Comparison of ENCODE assay signal across 20 cellular contexts in the genomic region with DNA sequence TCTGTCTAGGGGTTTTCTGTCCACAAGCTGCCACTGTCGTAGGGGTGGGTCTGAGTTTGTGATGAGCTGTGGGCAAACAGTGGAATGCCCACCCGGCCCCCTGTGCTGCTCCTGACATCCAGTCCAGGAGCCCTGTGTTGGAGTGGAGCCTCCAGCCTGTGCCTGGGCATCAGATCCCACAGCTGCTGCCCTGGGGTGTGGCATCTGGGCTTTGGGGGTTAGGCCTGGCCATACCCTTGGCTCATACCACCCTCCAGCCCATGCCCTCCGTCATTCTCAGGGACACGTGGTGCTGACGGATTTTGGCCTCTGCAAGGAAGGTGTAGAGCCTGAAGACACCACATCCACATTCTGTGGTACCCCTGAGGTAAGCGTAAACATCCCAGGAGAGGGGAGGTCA. TPM values are rescaled to one million over a fixed set of nuclear protein-coding genes. Genes with fewer than 3 reads are reported as not detected.
DNase-seq lines count a peak whose midpoint lies in the region; ATAC-seq and TF ChIP-seq lines count a peak whose summit lies in the region.
"Had no signal": no experiment of that assay in that cellular context is flagged by ENCODE, and none has a peak within 500 bp of the region (broad histone marks: within the 10 kb centered on the region; RNA-seq: fewer than 3 reads in every experiment).

No MANE protein-coding gene starts in this region.

- no peak for ATAC-seq in IMR-90 (ENCODE audit: low read depth)

- H3K79me2 ChIP-seq in GM23248 (ENCODE audit: insufficient read depth): no peaks in the 10 kb centered on the region

- POLR2A ChIA-PET in IMR-90 (lab: Charles Lee; ENCODE audit: unreplicated experiment): no interaction called here

- H3K4me1 Mint-ChIP-seq in neural crest cell: peaks cover 5% of the 10 kb centered on the region
- H3K4me1 Mint-ChIP-seq: CD4-positive, alpha-beta memory T cell had no signal

- TF ChIP-seq POLR2A in IMR-90 (IDR thresholded peaks at IDR 0.05; ENCODE audit: low read depth, low read length): no peak
- no peak for TF ChIP-seq POLR2A in spleen (IDR thresholded peaks at IDR 0.05)

- dilution Hi-C loops in IMR-90 (cut with HindIII; ENCODE audit: low sequenced_read_pairs, unreplicated experiment): no loop called here

- H3K4me2 ChIP-seq in IMR-90 (ENCODE audit: low read depth, low read length) (no peak overlapping the region), GM23248 (ENCODE audit: unreplicated experiment) (no peak overlapping the region)
- H3K4me2 ChIP-seq: KMS-11 had no signal

- H2BK15ac ChIP-seq in IMR-90 (ENCODE audit: low read depth, low read length): no peak overlapping the region

- CTCF ChIA-PET in IMR-90 (lab: Yijun Ruan, JAX): no interaction called here

- no peak for TF ChIP-seq RAD21 in IMR-90 (IDR thresholded peaks at IDR 0.05; ENCODE audit: low read length)

- H3K23ac ChIP-seq in IMR-90 (ENCODE audit: low read depth, low read length): no peak overlapping the region

- no peak overlapping the region for H4K8ac ChIP-seq in IMR-90 (ENCODE audit: low read depth in 2 of 2, low read length in 2 of 2)

- H3K4me1 ChIP-seq in IMR-90 (ENCODE audit: control insufficient read depth, insufficient read depth, low read length) (no peaks in the 10 kb centered on the region), spleen (no peaks in the 10 kb centered on the region), GM23248 (ENCODE audit: insufficient read depth) (no peaks in the 10 kb centered on the region)
- H3K4me1 ChIP-seq: BE2C had no signal

- H3K36me3 ChIP-seq in IMR-90 (ENCODE audit: control insufficient read depth, insufficient read depth, low read length) (no peaks in the 10 kb centered on the region), spleen (no peaks in the 10 kb centered on the region), GM23248 (ENCODE audit: low read depth) (no peaks in the 10 kb centered on the region)
- H3K36me3 ChIP-seq: BE2C had no signal

- H3K9me2 ChIP-seq in GM23248 (ENCODE audit: insufficient read depth): no peaks in the 10 kb centered on the region

- H2BK5ac ChIP-seq in IMR-90 (ENCODE audit: low read depth, low read length, poor library complexity, severe bottlenecking): no peak overlapping the region

- H3F3A ChIP-seq in GM23248 (ENCODE audit: insufficient read depth): no peaks in the 10 kb centered on the region

- peak overlapping the region; percentile 21 for H2AFZ ChIP-seq in IMR-90 (replicated peaks; ENCODE audit: low read length, poor library complexity)
- no peak overlapping the region for H2AFZ ChIP-seq in GM23248

- no peaks in the 10 kb centered on the region for H3K79me1 ChIP-seq in IMR-90 (ENCODE audit: low read depth in 1 of 2, low read length in 2 of 2)

- BruUV-seq in IMR-90 (replicated peaks; lab: Mats Ljungman, UMichigan): no TSS peak

- intact Hi-C loops in IMR-90 (cut with micrococcal nuclease): no loop called here
- intact Hi-C loops in spleen (cut with DNase I; ENCODE audit: low total_unique reads): no loop called here

- no peak overlapping the region for H2BK120ac ChIP-seq in IMR-90 (ENCODE audit: low read depth, low read length)

- DNase-seq in AG20443 (ENCODE audit: low spot score) (peak; percentile 4), IMR-90 (no peak), neural crest cell (ENCODE audit: low read depth, low spot score) (no peak), spleen (peak; percentile 38), HuH-7 (ENCODE audit: low spot score) (no peak), NCI-H2171 (lab: John Stamatoyannopoulos, UW) (no peak), GM23248 (no peak)
- DNase-seq: ACHN; BE2C; CD4-positive, alpha-beta memory T cell; DMS153; DMS79 treated with DMSO at 0.1 percent for 48 hours; EL; GOT3; HCEC 1CT; HFFc6 had no signal

- H3K4me3 Mint-ChIP-seq in neural crest cell: no peak overlapping the region
- H3K4me3 Mint-ChIP-seq: CD4-positive, alpha-beta memory T cell; HFFc6 had no signal

- H2BK20ac ChIP-seq in IMR-90 (ENCODE audit: low read depth, low read length): no peak overlapping the region

- no peak overlapping the region for H2AK5ac ChIP-seq in IMR-90 (ENCODE audit: low read depth, low read length)

- TF ChIP-seq CTCF in IMR-90 (conservative IDR thresholded peaks at IDR 0.05; ENCODE audit: low read depth, low read length): no peak
- TF ChIP-seq CTCF in neural crest cell (conservative IDR thresholded peaks at IDR 0.05): no peak
- no peak for TF ChIP-seq CTCF in spleen (IDR thresholded peaks at IDR 0.05 in 8 of 11, conservative IDR thresholded peaks at IDR 0.05 in 3 of 11)

- H3K27me3 ChIP-seq in IMR-90 (ENCODE audit: control insufficient read depth, insufficient read depth, low read length) (peaks cover 16% of the 10 kb centered on the region), spleen (replicated peaks in 1 of 7) (no peaks in the 10 kb centered on the region), GM23248 (replicated peaks; ENCODE audit: insufficient read depth) (no peaks in the 10 kb centered on the region)
- H3K27me3 ChIP-seq: BE2C had no signal

- H3K4ac ChIP-seq in IMR-90 (ENCODE audit: low read depth, low read length): no peak overlapping the region

- H3K27ac ChIP-seq in IMR-90 (ENCODE audit: insufficient read depth, low read length) (no peak overlapping the region), spleen (no peak overlapping the region), GM23248 (no peak overlapping the region)
- H3K27ac ChIP-seq: C4-2B, HL-60, KMS-11 had no signal

- no peak overlapping the region for H2AK9ac ChIP-seq in IMR-90 (replicated peaks; ENCODE audit: low read depth, low read length, poor library complexity)

- H3K9me3 ChIP-seq in IMR-90 (ENCODE audit: control insufficient read depth, insufficient read depth, low read length) (no peaks in the 10 kb centered on the region), spleen (no peaks in the 10 kb centered on the region), GM23248 (ENCODE audit: low read depth) (no peaks in the 10 kb centered on the region)
- H3K9me3 ChIP-seq: BE2C had no signal

- no peak overlapping the region for H4K91ac ChIP-seq in IMR-90 (ENCODE audit: insufficient read depth, low read depth, low read length)

- no peaks in the 10 kb centered on the region for H4K20me1 ChIP-seq in IMR-90 (ENCODE audit: insufficient read depth, low read length)
- H4K20me1 ChIP-seq in GM23248 (ENCODE audit: insufficient read depth): no peaks in the 10 kb centered on the region

- no peak overlapping the region for H3K14ac ChIP-seq in IMR-90 (replicated peaks; ENCODE audit: low read depth, low read length)

- H3K27me3 Mint-ChIP-seq in neural crest cell (ENCODE audit: low read depth): no peaks in the 10 kb centered on the region
- H3K27me3 Mint-ChIP-seq: CD4-positive, alpha-beta memory T cell had no signal

- H3K36me3 Mint-ChIP-seq in neural crest cell (ENCODE audit: low read depth): no peaks in the 10 kb centered on the region
- H3K36me3 Mint-ChIP-seq: CD4-positive, alpha-beta memory T cell had no signal

- H4K5ac ChIP-seq in IMR-90 (ENCODE audit: low read depth, low read length): no peak overlapping the region

- H3K18ac ChIP-seq in IMR-90 (ENCODE audit: low read depth, low read length): no peak overlapping the region

- H3K27ac Mint-ChIP-seq in neural crest cell (ENCODE audit: unreplicated experiment): peak overlapping the region; percentile 67
- H3K27ac Mint-ChIP-seq: CD4-positive, alpha-beta memory T cell; HFFc6 had no signal

- no peak overlapping the region for H3K9ac ChIP-seq in IMR-90 (ENCODE audit: low read depth, low read length)
- no peak overlapping the region for H3K9ac ChIP-seq in GM23248
- H3K9ac ChIP-seq: KMS-11 had no signal

- H3K4me3 ChIP-seq in IMR-90 (ENCODE audit: insufficient read depth, low read depth, low read length): no peak overlapping the region
- H3K4me3 ChIP-seq in spleen: no peak overlapping the region
- H3K4me3 ChIP-seq in GM23248: no peak overlapping the region

- H3K9me3 Mint-ChIP-seq in neural crest cell: no peaks in the 10 kb centered on the region
- H3K9me3 Mint-ChIP-seq: CD4-positive, alpha-beta memory T cell; HFFc6 had no signal

- no peak overlapping the region for H3K56ac ChIP-seq in IMR-90 (ENCODE audit: extremely low read depth, insufficient read depth, low read length)

- no CpG with 5 or more reads among the region's 6 CpGs for WGBS in IMR-90 (ENCODE audit: extremely low coverage in 2 of 2, insufficient read length in 1 of 2), 2 experiments
- 90 to 94% (median 93%) methylated on average over 5 to 6 of the region's 6 CpGs; no CpG with 5 or more reads in 1 of the 5 donors for WGBS in spleen, 5 donors
- 47 to 55% methylated on average over 6 of the region's 6 CpGs for WGBS in GM23248 (ENCODE audit: low coverage in 1 of 2, low lambda C conversion rate in 2 of 2, missing lambda C conversion rate in 2 of 2), 2 experiments

- no peaks in the 10 kb centered on the region; the same call in 1 of the 2 replicates for H3K9me1 ChIP-seq in IMR-90 (ENCODE audit: insufficient read depth, low read length)

- in situ Hi-C loops in IMR-90 (cut with MboI; ENCODE audit: low sequenced_read_pairs): no loop called here
- in situ Hi-C loops in GM23248 (cut with MboI): no loop called here

TF ChIP-seq in IMR-90, 13 proteins besides CTCF, POLR2A, EP300 and RAD21:
- TF ChIP-seq BHLHE40 (IDR thresholded peaks at IDR 0.05; ENCODE audit: low read depth, low read length) (no peak), CHD1 (IDR thresholded peaks at IDR 0.05; ENCODE audit: low read depth, low read length) (no peak)

RNA-seq across cellular contexts. Expression of gene SGK2, which starts 12.9 kb away (rescaled TPM):
- total RNA-seq in IMR-90 (2012; rRNA removed) (under 0.01 TPM in 1 of 2 replicates, not detected in the other), neural crest cell (1.0 and 1.6 TPM in 2 replicates), spleen (1 to 10 TPM in 5 of 7 donors, under 1 TPM in 2; 0.50 to 3.1 (median 1.2) TPM)
- polyA plus RNA-seq in IMR-90 (2012; rRNA removed) (0.10 TPM in 1 of 2 replicates, not detected in the other), spleen (under 1 TPM; 0.54 to 0.65 (median 0.55) TPM), GM23248 (2016; fragmentation: Nextera tagmentation; extraction: Ambion mirVana) (not detected in 2 replicates)
- polyA plus RNA-seq in IMR-90 (2012; cell fraction: cytosol; rRNA removed): not detected in 2 replicates
- 1.4 and 2.0 TPM in 2 replicates for polyA plus RNA-seq in IMR-90 (2012; cell fraction: nucleus; rRNA removed; ENCODE audit: low replicate concordance)
- not detected in 2 replicates for total RNA-seq in GM23248 (2014; rRNA removed; shearing (Covaris generic))
- total RNA-seq: A172 had no signal
- polyA plus RNA-seq: CD4-positive, alpha-beta memory T cell had no signal

RNA-seq across cellular contexts. Expression of gene IFT52, which starts 19.0 kb away (rescaled TPM):
- 55.6 and 60.8 TPM in 2 replicates for total RNA-seq in IMR-90 (2012; rRNA removed)
- 29.7 and 31.2 TPM in 2 replicates for polyA plus RNA-seq in IMR-90 (2012; rRNA removed)
- 13.8 and 27.8 TPM in 2 replicates for polyA plus RNA-seq in IMR-90 (2012; cell fraction: cytosol; rRNA removed)
- polyA plus RNA-seq in IMR-90 (2012; cell fraction: nucleus; rRNA removed; ENCODE audit: low replicate concordance): 4.8 and 15.4 TPM in 2 replicates
- total RNA-seq in neural crest cell: 57.6 and 67.4 TPM in 2 replicates
- 10 to 100 TPM; 15.4 to 26.4 (median 23.3) TPM for total RNA-seq in spleen
- 10 to 100 TPM; 14.4 to 16.4 (median 15.9) TPM for polyA plus RNA-seq in spleen
- total RNA-seq in GM23248 (2014; rRNA removed; shearing (Covaris generic)): 40.2 and 53.9 TPM in 2 replicates
- 48.5 and 51.7 TPM in 2 replicates for polyA plus RNA-seq in GM23248 (2016; fragmentation: Nextera tagmentation; extraction: Ambion mirVana)

Comparison
In these comparisons a context has a peak if more than half of its experiments do, and no peak if none do; other contexts are left out.
1. DNase-seq: peak in AG20443 (single experiment) and spleen (single experiment); none in IMR-90 (single experiment), neural crest cell (single experiment), HuH-7 (single experiment), NCI-H2171 (single experiment) and GM23248 (single experiment).